Comparison of ENCODE assay signal across 8 cellular contexts in the genomic region with DNA sequence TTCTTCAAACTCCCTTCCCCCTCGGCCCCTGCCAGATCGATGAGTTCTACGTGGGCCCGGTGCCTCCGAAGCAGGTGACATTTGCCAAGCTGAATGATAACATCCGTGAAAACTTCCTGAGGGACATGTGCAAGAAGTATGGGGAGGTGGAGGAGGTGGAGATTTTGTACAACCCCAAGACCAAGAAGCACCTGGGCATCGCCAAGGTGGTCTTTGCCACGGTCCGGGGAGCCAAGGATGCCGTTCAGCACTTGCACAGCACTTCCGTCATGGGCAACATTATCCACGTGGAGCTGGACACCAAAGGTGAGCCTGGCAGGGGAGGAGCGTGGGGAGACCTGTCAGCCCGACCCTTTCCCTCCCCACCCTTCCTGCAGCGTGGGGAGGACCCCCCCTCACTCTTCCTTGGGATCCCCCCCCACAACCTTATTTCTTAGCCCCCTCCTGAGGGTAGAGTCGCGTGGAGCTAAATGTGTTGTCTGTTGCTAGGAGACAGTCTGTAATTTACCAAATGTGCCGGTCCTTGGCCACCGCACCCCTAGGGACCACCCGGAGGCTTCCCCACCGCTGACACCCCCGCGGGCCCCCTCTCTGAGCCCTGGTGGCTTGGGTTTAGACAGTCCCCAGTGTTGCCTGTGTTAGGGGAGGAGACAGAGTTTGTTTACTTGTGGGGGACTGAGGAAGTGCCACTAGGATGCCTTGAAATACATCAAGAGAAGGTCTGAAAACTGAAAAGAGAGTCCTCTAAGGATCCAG. TPM values are rescaled to one million over a fixed set of nuclear protein-coding genes. Genes with fewer than 3 reads are reported as not detected.
DNase-seq lines count a peak whose midpoint lies in the region; ATAC-seq, FAIRE-seq and TF ChIP-seq lines count a peak whose summit lies in the region.

No MANE protein-coding gene starts in this region.

- FAIRE-seq in GM19239 (lab: Jason Lieb, UNC): peak; percentile 61

- intact Hi-C loops in PC-9 (cut with micrococcal nuclease; ENCODE audit: unreplicated experiment): no loop called here

- no peak overlapping the region for H3K9ac ChIP-seq in parathyroid adenoma

- H2AFZ ChIP-seq in PC-9 (no peak overlapping the region), parathyroid adenoma (no peak overlapping the region)

- TF ChIP-seq CTCF in PC-9 (conservative IDR thresholded peaks at IDR 0.05): no peak
- no peak for TF ChIP-seq CTCF in epithelial cell of esophagus (IDR thresholded peaks at IDR 0.05; ENCODE audit: insufficient read depth, low read depth, low read length, missing control alignments)
- no peak for TF ChIP-seq CTCF in parathyroid adenoma (IDR thresholded peaks at IDR 0.05)

- H3K27me3 ChIP-seq in PC-9 (ENCODE audit: insufficient read depth, low read depth): no peaks in the 10 kb centered on the region
- no peaks in the 10 kb centered on the region for H3K27me3 ChIP-seq in parathyroid adenoma (ENCODE audit: control insufficient read depth, insufficient read depth, low read length)

- H3K79me2 ChIP-seq in PC-9 (ENCODE audit: low read depth) (peaks cover 58% of the 10 kb centered on the region), parathyroid adenoma (peaks cover 35% of the 10 kb centered on the region)

- POLR2A ChIA-PET in PC-9 (lab: Charles Lee; ENCODE audit: unreplicated experiment): interaction anchor here (1.1 kb wide), 1 partner anchor 11 kb away, joined by 4 read pairs; no protein-coding TSS in a partner anchor

- DNase-seq in GM19239 (ENCODE audit: insufficient read length, low spot score): no peak
- no peak for DNase-seq in PC-9
- DNase-seq in epithelial cell of esophagus (ENCODE audit: low read depth): no peak
- DNase-seq in SHP77 treated with DMSO at 0.1 percent for 48 hours (lab: John Stamatoyannopoulos, UW): no peak

- H3K4me2 ChIP-seq in PC-9 (peak overlapping the region; percentile 96), parathyroid adenoma (ENCODE audit: low read length) (peak overlapping the region; percentile 33)

- H3K9me2 ChIP-seq in PC-9 (ENCODE audit: insufficient read depth): no peaks in the 10 kb centered on the region

- CTCF ChIA-PET in PC-9 (lab: Charles Lee): interaction anchor here (0.8 to 1.7 kb wide), 2 partner anchors 10 to 12 kb away, joined by 5 to 8 read pairs; no protein-coding TSS in a partner anchor

- H3K36me3 ChIP-seq in PC-9 (ENCODE audit: low read depth) (no peaks in the 10 kb centered on the region), parathyroid adenoma (ENCODE audit: control insufficient read depth, insufficient read depth, low read length) (no peaks in the 10 kb centered on the region)

- ATAC-seq in HG02970 (IDR thresholded peaks at IDR 0.05; ENCODE audit: low FRiP score, unreplicated experiment) (no peak), HG03025 (IDR thresholded peaks at IDR 0.05; ENCODE audit: low FRiP score, unreplicated experiment) (no peak), GM18861 (IDR thresholded peaks at IDR 0.05; ENCODE audit: unreplicated experiment) (no peak)

- H3K4me1 ChIP-seq in PC-9 (replicated peaks; ENCODE audit: insufficient read depth) (peaks cover 19% of the 10 kb centered on the region), parathyroid adenoma (peaks cover 11% of the 10 kb centered on the region)

- no TSS peak for BruUV-seq in PC-9 (replicated peaks; lab: Mats Ljungman, UMichigan)

- H3K27ac ChIP-seq in PC-9 (no peak overlapping the region), parathyroid adenoma (peak overlapping the region; percentile 37)

- peaks cover 12% of the 10 kb centered on the region for H4K20me1 ChIP-seq in PC-9 (ENCODE audit: insufficient read depth)

- H3K9me3 ChIP-seq in PC-9 (ENCODE audit: insufficient read depth, low read depth) (no peaks in the 10 kb centered on the region), parathyroid adenoma (ENCODE audit: control insufficient read depth, low read length) (no peaks in the 10 kb centered on the region)

- peaks cover 33% of the 10 kb centered on the region for H3F3A ChIP-seq in PC-9 (ENCODE audit: insufficient read depth, low read depth)

- H3K4me3 ChIP-seq in PC-9 (peak overlapping the region; percentile 78), epithelial cell of esophagus (ENCODE audit: low read length) (peak overlapping the region; percentile 64), parathyroid adenoma (ENCODE audit: low read depth, low read length) (peak overlapping the region; percentile 28)

RNA-seq across cellular contexts. Expression of a gene that starts 2.2 kb away (rescaled TPM):
- total RNA-seq in PC-9 (2021): 16.4 and 22.6 TPM in 2 replicates

RNA-seq across cellular contexts. Expression of a gene that starts 12.5 kb away (rescaled TPM):
- total RNA-seq in PC-9 (2021): 132 and 179 TPM in 2 replicates

RNA-seq across cellular contexts. Expression of a gene that starts 52.7 kb away (rescaled TPM):
- total RNA-seq in PC-9 (2021): 0.35 and 0.92 TPM in 2 replicates

Comparison
In these comparisons a context has a peak if more than half of its experiments do, and no peak if none do; other contexts are left out.
1. H3K4me3 ChIP-seq: peak in every context shown above with its lines; median percentile 78 in PC-9; 64 in epithelial cell of esophagus; 28 in parathyroid adenoma.